ENCODE assay signal across 1 cellular context in genomic region chr11:44674809-44675208, GRCh38.
TF ChIP-seq lines count a peak whose summit lies in the region.

No MANE protein-coding gene starts in this region.

TF ChIP-seq in H1, 55 proteins besides CTCF, POLR2A, EP300 and RAD21:
- no peak for TF ChIP-seq EZH2 (IDR thresholded peaks at IDR 0.05; ENCODE audit: low read depth, low read length, severe bottlenecking)
